ENCODE assay signal across 2 cellular contexts in genomic region chr20:23551383-23551782, GRCh38.
TF ChIP-seq lines count a peak whose summit lies in the region.

No MANE protein-coding gene starts in this region.

TF ChIP-seq in HepG2, 621 proteins besides CTCF, POLR2A, EP300 and RAD21:
- TF ChIP-seq FOXO4 (CRISPR knock-in tag; conservative IDR thresholded peaks at IDR 0.05), result no peak
- TF ChIP-seq NR0B2 (CRISPR knock-in tag; IDR thresholded peaks at IDR 0.05), result no peak
- 0 out of 2 replicates have a peak, but pooled peaks have one; percentile 30 for TF ChIP-seq UBTF (CRISPR knock-in tag; IDR thresholded peaks at IDR 0.05)

TF ChIP-seq in H1, 55 proteins besides CTCF, POLR2A, EP300 and RAD21:
- TF ChIP-seq BRCA1 (IDR thresholded peaks at IDR 0.05; ENCODE audit: low read depth, low read length) (no peak), TBP (IDR thresholded peaks at IDR 0.05; ENCODE audit: low read depth, low read length) (no peak), KDM5A (IDR thresholded peaks at IDR 0.05; ENCODE audit: low read length) (no peak), CTBP2 (IDR thresholded peaks at IDR 0.05; ENCODE audit: borderline replicate concordance, insufficient read depth, insufficient read length, low read length) (no peak), YY1 (IDR thresholded peaks at IDR 0.05; ENCODE audit: low read depth, low read length) (no peak), CBX5 (IDR thresholded peaks at IDR 0.05; ENCODE audit: low read depth, low read length) (no peak), HDAC2 (IDR thresholded peaks at IDR 0.05; ENCODE audit: borderline replicate concordance in 1 of 2, low read depth in 2 of 2, low read length in 2 of 2) (no peak)
